In the genomic region with DNA sequence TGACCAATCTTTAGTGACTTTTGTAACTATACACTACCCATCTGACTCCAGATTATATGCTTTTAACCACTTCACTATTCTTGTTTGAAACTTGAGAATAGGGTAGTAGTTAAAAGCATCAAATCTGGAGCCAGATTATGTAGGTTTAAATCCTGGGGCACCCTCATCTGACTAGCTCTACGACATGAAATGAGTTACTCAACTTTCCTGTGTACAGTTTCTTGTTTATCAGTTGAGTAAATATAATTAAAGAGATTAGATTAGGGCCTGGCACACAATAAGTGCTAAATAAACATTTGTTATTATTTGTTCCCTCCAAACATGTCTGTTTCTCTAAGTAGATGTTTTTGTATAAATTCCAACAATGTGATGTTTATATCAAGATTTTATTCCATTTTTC, we compare ENCODE assay signal across 34 cellular contexts.
"Had no signal": no experiment of that assay in that cellular context is flagged by ENCODE, and none has a peak within 500 bp of the region (broad histone marks: within the 10 kb centered on the region; RNA-seq: fewer than 3 reads in every experiment).

No MANE protein-coding gene starts in this region.

- FAIRE-seq: astrocyte, bronchial epithelial cell had no signal

- H3K4me3 ChIP-seq: adrenal gland, ascending aorta, body of pancreas, breast epithelium, cardiac muscle cell had no signal

- H3K27me3 ChIP-seq: adrenal gland, ascending aorta, body of pancreas, brain microvascular endothelial cell, breast epithelium, cardiac muscle cell had no signal

- H3K36me3 ChIP-seq: adrenal gland, ascending aorta, brain microvascular endothelial cell, breast epithelium, cardiac muscle cell had no signal

- H3K9me3 ChIP-seq: adrenal gland, body of pancreas, breast epithelium had no signal

- ATAC-seq: activated naive CD4-positive, alpha-beta T cell treated with anti-CD3 and anti-CD28 coated beads, Interleukin-2, amount 50 U/mL, for 72 hours; activated naive CD8-positive, alpha-beta T cell treated with anti-CD3 and anti-CD28 coated beads, Interleukin-2, amount 50 U/mL, for 24 hours; activated T-cell treated with anti-CD3 and anti-CD28 coated beads, Interleukin-2, amount 50 U/mL, for 4 hours; activated T-cell treated with anti-CD3 and anti-CD28 coated beads, Interleukin-2, amount 50 U/mL, for 72 hours; activated T-helper 17 cell treated with anti-CD3 and anti-CD28 coated beads, Interleukin-2, amount 50 U/mL, for 72 hours; body of pancreas had no signal

- H3K4me1 ChIP-seq: adrenal gland, ascending aorta, body of pancreas, breast epithelium had no signal

- H3K27ac ChIP-seq: adrenal gland, ascending aorta, body of pancreas, brain microvascular endothelial cell, breast epithelium, cardiac muscle cell had no signal

- DNase-seq: activated effector memory CD4-positive, alpha-beta T cell treated with anti-CD3 and anti-CD28 coated beads, Interleukin-2, amount 50 U/mL, for 16 hours; activated effector memory CD4-positive, alpha-beta T cell treated with Interleukin-2 at 50 U/mL for 16 hours; activated gamma-delta T cell; activated gamma-delta T cell treated with Interleukin-2 at 50 U/mL for 16 hours; activated naive CD4-positive, alpha-beta T cell; activated naive CD4-positive, alpha-beta T cell treated with anti-CD3 and anti-CD28 coated beads for 36 hours; activated naive CD4-positive, alpha-beta T cell treated with anti-CD3 and anti-CD28 coated beads, Interleukin-2, amount 10 ng/mL, durations not matched to agents 7 days and 5 days; activated naive CD4-positive, alpha-beta T cell treated with anti-CD3 and anti-CD28 coated beads, Interleukin-2, amount 50 U/mL, for 16 hours; activated naive CD4-positive, alpha-beta T cell treated with Interleukin-2 at 50 U/mL for 16 hours; activated naive CD8-positive, alpha-beta T cell treated with anti-CD3 and anti-CD28 coated beads for 36 hours; activated naive CD8-positive, alpha-beta T cell treated with anti-CD3 and anti-CD28 coated beads, Interleukin-2, amount 10 ng/mL, durations not matched to agents 7 days and 5 days; activated naive CD8-positive, alpha-beta T cell treated with anti-CD3 and anti-CD28 coated beads, Interleukin-2, amount 50 U/mL, for 24 hours; activated T-cell treated with anti-CD3 and anti-CD28 coated beads, Interleukin-2, amount 50 U/mL, for 1 hour; activated T-cell treated with anti-CD3 and anti-CD28 coated beads, Interleukin-2, amount 50 U/mL, for 24 hours; activated T-cell treated with anti-CD3 and anti-CD28 coated beads, Interleukin-2, amount 50 U/mL, for 4 hours; activated T-cell treated with anti-CD3 and anti-CD28 coated beads, Interleukin-2, amount 50 U/mL, for 48 hours; activated T-cell treated with anti-CD3 and anti-CD28 coated beads, Interleukin-2, amount 50 U/mL, for 72 hours; adrenal gland; amniotic stem cell; amygdala; anterior cingulate cortex; aorta; body of pancreas; brain microvascular endothelial cell; caudate nucleus; central memory CD4-positive, alpha-beta T cell; cerebellar nuclear complex had no signal
